8 cellular contexts compared by ENCODE assay signal in genomic region chr21:33949516-33950424, GRCh38. TPM values are rescaled to one million over a fixed set of nuclear protein-coding genes. Genes with fewer than 3 reads are reported as not detected.
DNase-seq lines count a peak whose midpoint lies in the region; ATAC-seq and TF ChIP-seq lines count a peak whose summit lies in the region.

No MANE protein-coding gene starts in this region.

- intact Hi-C loops in activated CD4-positive, alpha-beta T cell treated with anti-CD3 and anti-CD28 coated beads for 36 hours (cut with DNase I, micrococcal nuclease), result loop anchor here (2.0 to 10.0 kb wide), 6 partner anchors 17 to 939 kb away; no protein-coding TSS in a partner anchor
- intact Hi-C loops in testis (cut with DNase I; ENCODE audit: low total_unique reads), result no loop called here

- no peak for TF ChIP-seq POLR2A in testis (IDR thresholded peaks at IDR 0.05)

- H3K27me3 Mint-ChIP-seq in activated CD4-positive, alpha-beta T cell treated with anti-CD3 and anti-CD28 coated beads for 36 hours, result no peaks in the 10 kb centered on the region
- peaks cover 2% of the 10 kb centered on the region for H3K27me3 Mint-ChIP-seq in endothelial cell (ENCODE audit: unreplicated experiment)
- H3K27me3 Mint-ChIP-seq in stimulated activated memory B cell treated with anti-CD40 and anti-IgM and Interleukin-4, amounts not matched to agents 10 μg/mL and 1 μg/mL and 100 μg/mL, for 72 hours, result no peaks in the 10 kb centered on the region

- peak overlapping the region; percentile 70 for H3K4me3 Mint-ChIP-seq in activated CD4-positive, alpha-beta T cell treated with anti-CD3 and anti-CD28 coated beads for 36 hours
- peak overlapping the region; percentile 31 for H3K4me3 Mint-ChIP-seq in endothelial cell (ENCODE audit: unreplicated experiment)
- peak overlapping the region; percentile 44 for H3K4me3 Mint-ChIP-seq in stimulated activated memory B cell treated with anti-CD40 and anti-IgM and Interleukin-4, amounts not matched to agents 10 μg/mL and 1 μg/mL and 100 μg/mL, for 72 hours

- WGBS in testis, 2 donors, result 93 to 94% methylated on average over 11 to 12 of the region's 12 CpGs

- H3K36me3 ChIP-seq in testis (ENCODE audit: low read depth, missing control alignments), result no peaks in the 10 kb centered on the region

- no peaks in the 10 kb centered on the region for H3K4me1 ChIP-seq in testis

- POLR2A ChIA-PET in activated CD4-positive, alpha-beta T cell treated with anti-CD3 and anti-CD28 coated beads for 36 hours (lab: Charles Lee), result interaction anchor here (0.6 to 3.6 kb wide), 17 partner anchors 10 to 997 kb away, joined by 3 to 104 read pairs (median 5); partner anchors contain the start of genes MRPS6 and SLC5A3

- peak; percentile 37 for ATAC-seq in GM19455 (IDR thresholded peaks at IDR 0.05; ENCODE audit: unreplicated experiment)
- peak; percentile 47 for ATAC-seq in activated CD4-positive, alpha-beta T cell treated with anti-CD3 and anti-CD28 coated beads for 36 hours
- ATAC-seq in stimulated activated memory B cell treated with anti-CD40 and anti-IgM and Interleukin-4, amounts not matched to agents 10 μg/mL and 1 μg/mL and 100 μg/mL, for 72 hours, result peak; percentile 58

- peaks cover 6% of the 10 kb centered on the region for H3K9me3 Mint-ChIP-seq in activated CD4-positive, alpha-beta T cell treated with anti-CD3 and anti-CD28 coated beads for 36 hours (ENCODE audit: low read depth)
- no peaks in the 10 kb centered on the region for H3K9me3 Mint-ChIP-seq in endothelial cell (ENCODE audit: unreplicated experiment)
- H3K9me3 Mint-ChIP-seq in stimulated activated memory B cell treated with anti-CD40 and anti-IgM and Interleukin-4, amounts not matched to agents 10 μg/mL and 1 μg/mL and 100 μg/mL, for 72 hours, result peaks cover 3% of the 10 kb centered on the region

- peak overlapping the region; percentile 100 for H3K27ac Mint-ChIP-seq in activated CD4-positive, alpha-beta T cell treated with anti-CD3 and anti-CD28 coated beads for 36 hours
- no peak overlapping the region for H3K27ac Mint-ChIP-seq in endothelial cell (ENCODE audit: unreplicated experiment)
- peak overlapping the region; percentile 96 for H3K27ac Mint-ChIP-seq in stimulated activated memory B cell treated with anti-CD40 and anti-IgM and Interleukin-4, amounts not matched to agents 10 μg/mL and 1 μg/mL and 100 μg/mL, for 72 hours

- peaks cover 23% of the 10 kb centered on the region for H3K36me3 Mint-ChIP-seq in activated CD4-positive, alpha-beta T cell treated with anti-CD3 and anti-CD28 coated beads for 36 hours (ENCODE audit: low read depth)
- H3K36me3 Mint-ChIP-seq in endothelial cell (ENCODE audit: low read depth, unreplicated experiment), result peaks cover 3% of the 10 kb centered on the region
- peaks cover 8% of the 10 kb centered on the region for H3K36me3 Mint-ChIP-seq in stimulated activated memory B cell treated with anti-CD40 and anti-IgM and Interleukin-4, amounts not matched to agents 10 μg/mL and 1 μg/mL and 100 μg/mL, for 72 hours

- CTCF ChIA-PET in activated CD4-positive, alpha-beta T cell treated with anti-CD3 and anti-CD28 coated beads for 36 hours (lab: Charles Lee), result interaction anchor here (0.6 to 3.5 kb wide), 7 partner anchors 10 to 170 kb away, joined by 3 to 24 read pairs (median 4); no protein-coding TSS in a partner anchor

- TF ChIP-seq CTCF in endothelial cell (IDR thresholded peaks at IDR 0.05; ENCODE audit: unreplicated experiment) (no peak), testis (IDR thresholded peaks at IDR 0.05) (no peak)

- H3K4me1 Mint-ChIP-seq in activated CD4-positive, alpha-beta T cell treated with anti-CD3 and anti-CD28 coated beads for 36 hours, result peaks cover 81% of the 10 kb centered on the region
- H3K4me1 Mint-ChIP-seq in endothelial cell (ENCODE audit: unreplicated experiment), result peaks cover 13% of the 10 kb centered on the region
- H3K4me1 Mint-ChIP-seq in stimulated activated memory B cell treated with anti-CD40 and anti-IgM and Interleukin-4, amounts not matched to agents 10 μg/mL and 1 μg/mL and 100 μg/mL, for 72 hours, result peaks cover 59% of the 10 kb centered on the region

- H3K27ac ChIP-seq in testis, result no peak overlapping the region

- H3K4me3 ChIP-seq in testis, result no peak overlapping the region

- peak; percentile 72 for DNase-seq in activated CD4-positive, alpha-beta T cell treated with anti-CD3 and anti-CD28 coated beads for 36 hours
- DNase-seq in endothelial cell (ENCODE audit: low spot score), result no peak
- no peak for DNase-seq in DMS 273 treated with DMSO at 0.1 percent for 48 hours (lab: John Stamatoyannopoulos, UW)
- DNase-seq in DMS53 treated with DMSO at 0.1 percent for 48 hours (lab: John Stamatoyannopoulos, UW; ENCODE audit: unreplicated experiment), result no peak
- no peak for DNase-seq in NCI-H187 (lab: John Stamatoyannopoulos, UW)
- DNase-seq in testis, result no peak

- H3K9me3 ChIP-seq in testis, result no peaks in the 10 kb centered on the region

- H3K27me3 ChIP-seq in testis, result no peaks in the 10 kb centered on the region

RNA-seq across cellular contexts. Expression of gene ATP5PO, which starts 34.2 kb away (rescaled TPM):
- total RNA-seq in activated CD4-positive, alpha-beta T cell treated with anti-CD3 and anti-CD28 coated beads for 36 hours, result 100 to 1,000 TPM; 177 to 238 TPM
- total RNA-seq in endothelial cell (ENCODE audit: unreplicated experiment) (218 TPM), testis (100 to 1,000 TPM; 127 to 136 TPM)
- polyA plus RNA-seq in testis (ENCODE audit: insufficient read depth, low read depth, low replicate concordance), result 279 TPM
